Comparison of ENCODE assay signal across 10 cellular contexts in the genomic region with DNA sequence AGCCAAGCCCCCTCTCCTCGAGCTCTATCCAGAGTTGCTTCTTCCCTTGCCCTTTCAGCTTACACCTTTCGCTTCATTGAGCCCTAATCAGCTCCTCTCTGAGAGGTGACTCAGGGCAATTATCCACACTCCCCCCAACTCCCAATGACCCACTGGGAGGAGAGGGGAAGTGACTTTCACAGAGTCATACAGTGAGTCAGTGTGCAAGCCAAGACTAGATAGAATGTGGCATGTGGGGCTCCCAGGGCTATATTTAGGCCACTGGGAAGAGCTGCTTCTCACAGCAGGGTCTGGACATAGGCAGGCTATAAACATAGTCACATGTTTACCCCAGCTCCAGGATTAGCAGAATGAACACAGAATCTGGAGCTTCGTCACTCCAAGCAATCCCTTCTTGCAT. TPM values are rescaled to one million over a fixed set of nuclear protein-coding genes. Genes with fewer than 3 reads are reported as not detected.
A peak's percentile ranks its signal among the peaks of the same experiment; 100 is the strongest.
DNase-seq lines count a peak whose midpoint lies in the region; ATAC-seq, FAIRE-seq and TF ChIP-seq lines count a peak whose summit lies in the region.
"Had no signal": no experiment of that assay in that cellular context is flagged by ENCODE, and none has a peak within 500 bp of the region (broad histone marks: within the 10 kb centered on the region; RNA-seq: fewer than 3 reads in every experiment).

No MANE protein-coding gene starts in this region.

- DNase-seq in EL (peak; percentile 88), NB4 (ENCODE audit: low read depth) (peak; percentile 59), cardiac fibroblast (ENCODE audit: low read depth in 2 of 2) (peak; percentile 17 to 74), myocyte (ENCODE audit: low read depth) (peak; percentile 70), D721Med (ENCODE audit: insufficient read length, low spot score) (no peak), NCI-H446 (lab: John Stamatoyannopoulos, UW) (no peak), glutamatergic neuron (no peak)
- DNase-seq: NCI-H187 had no signal

- no peak for ATAC-seq in HG03108 (IDR thresholded peaks at IDR 0.05; ENCODE audit: unreplicated experiment)

- no peak overlapping the region for H3K4me3 Mint-ChIP-seq in glutamatergic neuron (ENCODE audit: unreplicated experiment)
- H3K4me3 Mint-ChIP-seq: brain had no signal

- no peak for FAIRE-seq in D721Med (lab: Jason Lieb, UNC)

- H3K4me3 ChIP-seq in NB4 (ENCODE audit: low read depth, low read length): no peak overlapping the region
- no peak overlapping the region for H3K4me3 ChIP-seq in cardiac fibroblast (replicated peaks in 1 of 2; ENCODE audit: low read depth in 2 of 2, low read length in 2 of 2)

- peaks cover under 1% of the 10 kb centered on the region for H3K27me3 Mint-ChIP-seq in glutamatergic neuron (ENCODE audit: unreplicated experiment)

- no peaks in the 10 kb centered on the region for H3K4me1 Mint-ChIP-seq in glutamatergic neuron (ENCODE audit: low read depth, unreplicated experiment)

- H3K36me3 Mint-ChIP-seq in glutamatergic neuron (ENCODE audit: unreplicated experiment): no peaks in the 10 kb centered on the region
- H3K36me3 Mint-ChIP-seq: brain had no signal

- no peak for TF ChIP-seq CTCF in NB4 (IDR thresholded peaks at IDR 0.05; ENCODE audit: low read depth, low read length)
- TF ChIP-seq CTCF in cardiac fibroblast (IDR thresholded peaks at IDR 0.05; ENCODE audit: low read depth, low read length): no peak
- TF ChIP-seq CTCF in D721Med (IDR thresholded peaks at IDR 0.05; ENCODE audit: insufficient read depth, missing control alignments): no peak
- TF ChIP-seq CTCF in glutamatergic neuron (IDR thresholded peaks at IDR 0.05; ENCODE audit: partially characterized antibody, unreplicated experiment): no peak

- peaks cover 1% of the 10 kb centered on the region for H3K9me3 Mint-ChIP-seq in glutamatergic neuron (ENCODE audit: unreplicated experiment)

- no peak for TF ChIP-seq POLR2A in NB4 (IDR thresholded peaks at IDR 0.05; ENCODE audit: extremely low read depth, insufficient read length)

- no peak overlapping the region for H3K27ac Mint-ChIP-seq in glutamatergic neuron (ENCODE audit: unreplicated experiment)
- H3K27ac Mint-ChIP-seq: brain had no signal

RNA-seq across cellular contexts. Expression of gene NRG2, which starts 57.4 kb away (rescaled TPM):
- total RNA-seq in myocyte: not detected in 2 replicates
- 0.08 TPM for polyA plus RNA-seq in myocyte (2012)
- 0.81 TPM for total RNA-seq in glutamatergic neuron (ENCODE audit: unreplicated experiment)

Comparison
In these comparisons a context has a peak if more than half of its experiments do, and no peak if none do; other contexts are left out.
1. DNase-seq: peak in EL (single experiment), NB4 (single experiment), cardiac fibroblast (2 of 2) and myocyte (single experiment); none in D721Med (single experiment), NCI-H446 (0 of 2) and glutamatergic neuron (single experiment).